19 cellular contexts compared by ENCODE assay signal in genomic region chr5:83071286-83071685, GRCh38.
"Had no signal": no experiment of that assay in that cellular context is flagged by ENCODE, and none has a peak within 500 bp of the region (broad histone marks: within the 10 kb centered on the region; RNA-seq: fewer than 3 reads in every experiment).

No MANE protein-coding gene starts in this region.

- H3K27me3 Mint-ChIP-seq: naive thymus-derived CD4-positive, alpha-beta T cell; stimulated activated naive B cell treated with anti-CD40 and anti-IgM and Interleukin-4, amounts not matched to agents 10 μg/mL and 1 μg/mL and 100 μg/mL, for 72 hours had no signal

- H3K36me3 ChIP-seq: adrenal gland, cardiac muscle cell, gastrocnemius medialis, left lung, neutrophil, tibial nerve, uterus had no signal

- ATAC-seq: gastrocnemius medialis; heart left ventricle; left lung; mucosa of descending colon; naive thymus-derived CD4-positive, alpha-beta T cell; stimulated activated naive B cell treated with anti-CD40 and anti-IgM and Interleukin-4, amounts not matched to agents 10 μg/mL and 1 μg/mL and 100 μg/mL, for 72 hours had no signal

- H3K4me3 ChIP-seq: adrenal gland, cardiac muscle cell, gastrocnemius medialis, heart left ventricle, left lung, mucosa of descending colon, tibial nerve, uterus had no signal

- DNase-seq: activated CD4-positive, CD25-positive, alpha-beta regulatory T cell treated with anti-CD3 and anti-CD28 coated beads, Interleukin-2, amount 50 U/mL, for 72 hours; activated effector memory CD4-positive, alpha-beta T cell treated with Interleukin-2 at 50 U/mL for 16 hours; activated naive CD4-positive, alpha-beta T cell treated with anti-CD3 and anti-CD28 coated beads, Interleukin-2, amount 50 U/mL, for 16 hours; activated T-cell treated with anti-CD3 and anti-CD28 coated beads for 4 hours; adrenal gland; erythroblast; gastrocnemius medialis; heart left ventricle; kidney; left lung; mucosa of descending colon; naive thymus-derived CD4-positive, alpha-beta T cell; stimulated activated CD4-positive, alpha-beta T cell treated with anti-CD3 and anti-CD28 coated beads, Interleukin-2, amount 100 ng/mL, for 48 hours; stimulated activated naive B cell treated with anti-CD40 and anti-IgM and Interleukin-4, amounts not matched to agents 10 μg/mL and 1 μg/mL and 100 μg/mL, for 72 hours; uterus had no signal

- H3K27ac Mint-ChIP-seq: stimulated activated naive B cell treated with anti-CD40 and anti-IgM and Interleukin-4, amounts not matched to agents 10 μg/mL and 1 μg/mL and 100 μg/mL, for 72 hours; T-helper 2 cell treated with Interferon-gamma antibody and Interleukin-4, amounts not matched to agents 5 μg/mL and 100 μg/mL, for 36 hours had no signal

- H3K27ac ChIP-seq: cardiac muscle cell, gastrocnemius medialis, heart left ventricle, left lung, neutrophil, tibial nerve, uterus had no signal

- H3K9me3 Mint-ChIP-seq: naive thymus-derived CD4-positive, alpha-beta T cell; T-helper 2 cell treated with Interferon-gamma antibody and Interleukin-4, amounts not matched to agents 5 μg/mL and 100 μg/mL, for 36 hours had no signal

- H3K9me3 ChIP-seq: adrenal gland, gastrocnemius medialis, heart left ventricle, left lung, mucosa of descending colon, neutrophil, tibial nerve, uterus had no signal

- H3K4me1 ChIP-seq: uterus had no signal

- H3K4me3 Mint-ChIP-seq: stimulated activated naive B cell treated with anti-CD40 and anti-IgM and Interleukin-4, amounts not matched to agents 10 μg/mL and 1 μg/mL and 100 μg/mL, for 72 hours; T-helper 2 cell treated with Interferon-gamma antibody and Interleukin-4, amounts not matched to agents 5 μg/mL and 100 μg/mL, for 36 hours had no signal

- H3K27me3 ChIP-seq: adrenal gland, cardiac muscle cell, gastrocnemius medialis, heart left ventricle, left lung, neutrophil, tibial nerve, uterus had no signal
